Comparison of ENCODE assay signal across 1 cellular context in genomic region chr13:51545446-51545845, GRCh38.
TF ChIP-seq lines count a peak whose summit lies in the region.

No MANE protein-coding gene starts in this region.

TF ChIP-seq in HEK293, 187 proteins besides CTCF, POLR2A, EP300 and RAD21:
- 0 out of 2 replicates have a peak, but pooled peaks have one; percentile 40 for TF ChIP-seq ZNF280D (tag by site-specific recombination; IDR thresholded peaks at IDR 0.05)
- peak; percentile 96 for TF ChIP-seq ZNF146 (tag by site-specific recombination; IDR thresholded peaks at IDR 0.05)
